Comparison of ENCODE assay signal across 1 cellular context in the genomic region with DNA sequence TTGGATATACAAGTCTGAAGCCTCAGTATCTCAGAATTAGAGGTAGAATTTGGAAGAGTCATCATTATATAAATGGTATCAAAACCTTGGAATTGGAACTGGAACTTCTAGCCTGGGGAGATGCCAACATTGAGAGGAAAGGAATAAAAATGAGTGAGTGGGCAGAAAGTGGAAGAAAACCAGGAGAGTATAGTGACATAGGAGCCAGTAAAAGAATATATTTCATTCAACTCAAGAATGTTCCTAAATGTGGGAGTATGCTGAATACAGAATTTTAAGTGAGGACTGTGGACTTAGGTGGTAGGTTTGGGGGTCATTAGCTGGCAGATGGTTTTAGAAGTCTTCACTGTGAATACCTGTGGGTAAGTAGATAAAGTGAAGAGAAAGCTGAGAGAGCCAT.
TF ChIP-seq lines count a peak whose summit lies in the region.

No MANE protein-coding gene starts in this region.

TF ChIP-seq in GM23338, 12 proteins besides CTCF, POLR2A, EP300 and RAD21 (continued from another document):
- TF ChIP-seq, protein P1, sequence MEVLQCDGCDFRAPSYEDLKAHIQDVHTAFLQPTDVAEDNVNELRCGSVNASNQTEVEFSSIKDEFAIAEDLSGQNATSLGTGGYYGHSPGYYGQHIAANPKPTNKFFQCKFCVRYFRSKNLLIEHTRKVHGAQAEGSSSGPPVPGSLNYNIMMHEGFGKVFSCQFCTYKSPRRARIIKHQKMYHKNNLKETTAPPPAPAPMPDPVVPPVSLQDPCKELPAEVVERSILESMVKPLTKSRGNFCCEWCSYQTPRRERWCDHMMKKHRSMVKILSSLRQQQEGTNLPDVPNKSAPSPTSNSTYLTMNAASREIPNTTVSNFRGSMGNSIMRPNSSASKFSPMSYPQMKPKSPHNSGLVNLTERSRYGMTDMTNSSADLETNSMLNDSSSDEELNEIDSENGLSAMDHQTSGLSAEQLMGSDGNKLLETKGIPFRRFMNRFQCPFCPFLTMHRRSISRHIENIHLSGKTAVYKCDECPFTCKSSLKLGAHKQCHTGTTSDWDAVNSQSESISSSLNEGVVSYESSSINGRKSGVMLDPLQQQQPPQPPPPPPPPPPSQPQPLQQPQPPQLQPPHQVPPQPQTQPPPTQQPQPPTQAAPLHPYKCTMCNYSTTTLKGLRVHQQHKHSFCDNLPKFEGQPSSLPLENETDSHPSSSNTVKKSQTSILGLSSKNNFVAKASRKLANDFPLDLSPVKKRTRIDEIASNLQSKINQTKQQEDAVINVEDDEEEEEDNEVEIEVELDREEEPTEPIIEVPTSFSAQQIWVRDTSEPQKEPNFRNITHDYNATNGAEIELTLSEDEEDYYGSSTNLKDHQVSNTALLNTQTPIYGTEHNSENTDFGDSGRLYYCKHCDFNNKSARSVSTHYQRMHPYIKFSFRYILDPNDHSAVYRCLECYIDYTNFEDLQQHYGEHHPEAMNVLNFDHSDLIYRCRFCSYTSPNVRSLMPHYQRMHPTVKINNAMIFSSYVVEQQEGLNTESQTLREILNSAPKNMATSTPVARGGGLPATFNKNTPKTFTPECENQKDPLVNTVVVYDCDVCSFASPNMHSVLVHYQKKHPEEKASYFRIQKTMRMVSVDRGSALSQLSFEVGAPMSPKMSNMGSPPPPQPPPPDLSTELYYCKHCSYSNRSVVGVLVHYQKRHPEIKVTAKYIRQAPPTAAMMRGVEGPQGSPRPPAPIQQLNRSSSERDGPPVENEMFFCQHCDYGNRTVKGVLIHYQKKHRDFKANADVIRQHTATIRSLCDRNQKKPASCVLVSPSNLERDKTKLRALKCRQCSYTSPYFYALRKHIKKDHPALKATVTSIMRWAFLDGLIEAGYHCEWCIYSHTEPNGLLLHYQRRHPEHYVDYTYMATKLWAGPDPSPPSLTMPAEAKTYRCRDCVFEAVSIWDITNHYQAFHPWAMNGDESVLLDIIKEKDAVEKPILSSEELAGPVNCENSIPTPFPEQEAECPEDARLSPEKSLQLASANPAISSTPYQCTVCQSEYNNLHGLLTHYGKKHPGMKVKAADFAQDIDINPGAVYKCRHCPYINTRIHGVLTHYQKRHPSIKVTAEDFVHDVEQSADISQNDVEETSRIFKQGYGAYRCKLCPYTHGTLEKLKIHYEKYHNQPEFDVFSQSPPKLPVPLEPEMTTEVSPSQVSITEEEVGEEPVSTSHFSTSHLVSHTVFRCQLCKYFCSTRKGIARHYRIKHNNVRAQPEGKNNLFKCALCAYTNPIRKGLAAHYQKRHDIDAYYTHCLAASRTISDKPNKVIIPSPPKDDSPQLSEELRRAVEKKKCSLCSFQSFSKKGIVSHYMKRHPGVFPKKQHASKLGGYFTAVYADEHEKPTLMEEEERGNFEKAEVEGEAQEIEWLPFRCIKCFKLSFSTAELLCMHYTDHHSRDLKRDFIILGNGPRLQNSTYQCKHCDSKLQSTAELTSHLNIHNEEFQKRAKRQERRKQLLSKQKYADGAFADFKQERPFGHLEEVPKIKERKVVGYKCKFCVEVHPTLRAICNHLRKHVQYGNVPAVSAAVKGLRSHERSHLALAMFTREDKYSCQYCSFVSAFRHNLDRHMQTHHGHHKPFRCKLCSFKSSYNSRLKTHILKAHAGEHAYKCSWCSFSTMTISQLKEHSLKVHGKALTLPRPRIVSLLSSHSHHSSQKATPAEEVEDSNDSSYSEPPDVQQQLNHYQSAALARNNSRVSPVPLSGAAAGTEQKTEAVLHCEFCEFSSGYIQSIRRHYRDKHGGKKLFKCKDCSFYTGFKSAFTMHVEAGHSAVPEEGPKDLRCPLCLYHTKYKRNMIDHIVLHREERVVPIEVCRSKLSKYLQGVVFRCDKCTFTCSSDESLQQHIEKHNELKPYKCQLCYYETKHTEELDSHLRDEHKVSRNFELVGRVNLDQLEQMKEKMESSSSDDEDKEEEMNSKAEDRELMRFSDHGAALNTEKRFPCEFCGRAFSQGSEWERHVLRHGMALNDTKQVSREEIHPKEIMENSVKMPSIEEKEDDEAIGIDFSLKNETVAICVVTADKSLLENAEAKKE (CRISPR knock-in tag; IDR thresholded peaks at IDR 0.05): no peak
- no peak for TF ChIP-seq CREB1 (CRISPR knock-in tag; IDR thresholded peaks at IDR 0.05; ENCODE audit: low read depth)
- no peak for TF ChIP-seq ZNF114 (CRISPR knock-in tag; IDR thresholded peaks at IDR 0.05)
- TF ChIP-seq STAT1 (IDR thresholded peaks at IDR 0.05; ENCODE audit: unreplicated experiment): no peak
- no peak for TF ChIP-seq NANOG (IDR thresholded peaks at IDR 0.05; ENCODE audit: borderline replicate concordance)
- TF ChIP-seq REST (IDR thresholded peaks at IDR 0.05; ENCODE audit: unreplicated experiment): no peak
- TF ChIP-seq EZH2phosphoT487 (IDR thresholded peaks at IDR 0.05; ENCODE audit: unreplicated experiment): no peak
TF ChIP-seq in GM23338: peak in this region for 0.
